ENCODE assay signal across 7 cellular contexts in genomic region chr4:39636786-39637185, GRCh38. TPM values are rescaled to one million over a fixed set of nuclear protein-coding genes. Genes with fewer than 3 reads are reported as not detected.
DNase-seq lines count a peak whose midpoint lies in the region; ATAC-seq, FAIRE-seq and TF ChIP-seq lines count a peak whose summit lies in the region.

No MANE protein-coding gene starts in this region.

- no peaks in the 10 kb centered on the region for H3K9me3 Mint-ChIP-seq in HFFc6

- H3K36me3 Mint-ChIP-seq in HFFc6 (ENCODE audit: low read depth), result no peaks in the 10 kb centered on the region

- no peaks in the 10 kb centered on the region for H3K27me3 ChIP-seq in small intestine (ENCODE audit: control insufficient read depth in 2 of 2, insufficient read depth in 2 of 2, low read length in 2 of 2)

- no peak; the same call in 1 of the 2 replicates for TF ChIP-seq CTCF in HFFc6 (IDR thresholded peaks at IDR 0.05)
- TF ChIP-seq CTCF in VCaP (conservative IDR thresholded peaks at IDR 0.05), result no peak

- H3K36me3 ChIP-seq in small intestine (ENCODE audit: control insufficient read depth in 2 of 2, insufficient read depth in 2 of 2, low read length in 2 of 2), result no peaks in the 10 kb centered on the region

- H3K27ac ChIP-seq in VCaP, result peak overlapping the region; percentile 99
- H3K27ac ChIP-seq in small intestine (ENCODE audit: low read depth in 1 of 2, low read length in 1 of 2), result no peak overlapping the region

- no peak for DNase-seq in HFFc6
- peak; percentile 18 for DNase-seq in glomerular visceral epithelial cell (ENCODE audit: extremely low spot score)
- peak; percentile 45 for DNase-seq in small intestine
- DNase-seq in SHP77 treated with DMSO at 0.1 percent for 48 hours (lab: John Stamatoyannopoulos, UW), result no peak
- DNase-seq in NCI-H446 treated with DMSO at 0.1 percent for 48 hours (lab: John Stamatoyannopoulos, UW), result no peak

- H3K4me3 Mint-ChIP-seq in HFFc6, result peak overlapping the region; percentile 96

- H3K4me1 ChIP-seq in small intestine (ENCODE audit: control insufficient read depth in 2 of 2, insufficient read depth in 1 of 2, low read depth in 1 of 2, low read length in 1 of 2), result peaks cover 0 to 10% of the 10 kb centered on the region in 2 donors

- ATAC-seq in HG02885 (IDR thresholded peaks at IDR 0.05; ENCODE audit: poor library complexity, unreplicated experiment), result no peak

- no peak overlapping the region for H3K4me3 ChIP-seq in small intestine (ENCODE audit: low read depth in 1 of 2, low read length in 2 of 2)

- H3K27ac Mint-ChIP-seq in HFFc6, result peak overlapping the region; percentile 98

- H3K27me3 Mint-ChIP-seq in HFFc6 (ENCODE audit: insufficient read depth), result peaks cover 5% of the 10 kb centered on the region; the same call in 1 of the 2 replicates

- H3K9me3 ChIP-seq in small intestine (ENCODE audit: control insufficient read depth, low read depth), result no peaks in the 10 kb centered on the region

- no peak for FAIRE-seq in small intestine (lab: Jason Lieb, UNC)

- H3K4me1 Mint-ChIP-seq in HFFc6 (ENCODE audit: low read depth), result peaks cover 45% of the 10 kb centered on the region

- 6 to 8% (median 6%) methylated on average over 5 of the region's 5 CpGs for WGBS in small intestine, 3 donors

RNA-seq across cellular contexts. Expression of gene SMIM14, which starts 1.9 kb away (rescaled TPM):
- total RNA-seq in HFFc6 (2021; fragmentation: NEBNext Ultra II Directional; extraction: Animal tissue kit (Norgen Biotek cat#: 25700)), result 10 to 100 TPM; 26.6 to 35.0 (median 29.2) TPM
- 10 to 100 TPM; 22.3 to 39.8 (median 31.3) TPM for polyA plus RNA-seq in small intestine

Comparison
In these comparisons a context has a peak if more than half of its experiments do, and no peak if none do; other contexts are left out.
1. DNase-seq: peak in glomerular visceral epithelial cell (single experiment) and small intestine (single experiment); none in HFFc6 (single experiment), SHP77 treated with DMSO at 0.1 percent for 48 hours (single experiment) and NCI-H446 treated with DMSO at 0.1 percent for 48 hours (single experiment).